ENCODE assay signal across 15 cellular contexts in genomic region chr17:36736201-36737156, GRCh38.
"Had no signal": no experiment of that assay in that cellular context is flagged by ENCODE, and none has a peak within 500 bp of the region (broad histone marks: within the 10 kb centered on the region; RNA-seq: fewer than 3 reads in every experiment).

No MANE protein-coding gene starts in this region.

- H3K27me3 ChIP-seq: thyroid gland had no signal

- H3K4me1 ChIP-seq: foreskin keratinocyte, left lung, thyroid gland had no signal

- H3K36me3 ChIP-seq: left lung, neutrophil, thyroid gland had no signal

- H3K9me3 ChIP-seq: left lung, neutrophil, thyroid gland had no signal

- DNase-seq: activated CD4-positive, alpha-beta memory T cell treated with anti-CD3 and anti-CD28 coated beads for 36 hours; activated CD4-positive, alpha-beta T cell treated with anti-CD3 and anti-CD28 coated beads for 48 hours; activated naive CD4-positive, alpha-beta T cell treated with anti-CD3 and anti-CD28 coated beads for 36 hours; activated T-cell treated with anti-CD3 and anti-CD28 coated beads, Interleukin-2, amount 50 U/mL, for 48 hours; effector CD4-positive, alpha-beta T cell; erythroblast; foreskin keratinocyte; left lung; natural killer cell; retina; stimulated activated CD4-positive, alpha-beta T cell treated with anti-CD3 and anti-CD28 coated beads, Interleukin-4, amount 100 ng/mL, for 1 hour; stimulated activated naive CD8-positive, alpha-beta T cell treated with anti-CD3 and anti-CD28 coated beads, Interleukin-15, Interleukin-2, amounts not matched to agents 100 U/mL and 50 U/mL, for 24 hours; T1000; thyroid gland had no signal

- H3K4me3 ChIP-seq: left lung, thyroid gland had no signal

- H3K27ac ChIP-seq: foreskin keratinocyte, left lung, neutrophil, thyroid gland had no signal
